Comparison of ENCODE assay signal across 28 cellular contexts in the genomic region with DNA sequence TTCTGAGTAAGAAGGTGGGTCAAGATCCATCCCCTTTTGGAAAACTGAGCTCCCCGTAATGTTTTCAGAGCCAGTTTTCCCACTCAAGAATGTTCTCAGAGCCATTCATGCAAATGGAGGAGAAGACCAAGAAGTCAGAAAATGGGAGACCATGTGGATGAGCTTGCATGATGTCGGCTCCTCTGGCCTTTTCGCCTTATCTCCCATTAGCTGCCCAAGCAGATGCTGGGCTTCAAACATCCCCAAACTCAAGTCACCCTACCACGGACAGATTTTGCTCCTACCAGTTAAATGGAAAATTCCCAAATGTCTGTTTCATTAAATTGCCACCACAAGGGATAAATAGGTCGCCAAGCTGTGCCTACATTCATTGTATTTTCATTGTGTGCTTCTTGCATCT.
"Had no signal": no experiment of that assay in that cellular context is flagged by ENCODE, and none has a peak within 500 bp of the region (broad histone marks: within the 10 kb centered on the region; RNA-seq: fewer than 3 reads in every experiment).

No MANE protein-coding gene starts in this region.

- H3K4me1 ChIP-seq: stomach, suprapubic skin, testis, thyroid gland, tibial nerve, transverse colon, upper lobe of left lung, upper lobe of right lung, uterus, vagina had no signal

- DNase-seq: stimulated activated CD4-positive, alpha-beta T cell treated with anti-CD3 and anti-CD28 coated beads, Interleukin-2, amount 100 ng/mL, for 48 hours; stimulated activated CD4-positive, alpha-beta T cell treated with anti-CD3 and anti-CD28 coated beads, Interleukin-4, amount 100 ng/mL, for 1 hour; stimulated activated CD4-positive, alpha-beta T cell treated with anti-CD3 and anti-CD28 coated beads, Interleukin-4, amount 100 ng/mL, for 24 hours; stimulated activated CD4-positive, alpha-beta T cell treated with anti-CD3 and anti-CD28 coated beads, Interleukin-4, amount 100 ng/mL, for 4 hours; stimulated activated CD8-positive, alpha-beta memory T cell treated with anti-CD3 and anti-CD28 coated beads, Interleukin-4, amount 100 ng/mL, for 48 hours; stimulated activated naive B cell treated with anti-CD40 and anti-IgM and Interleukin-4, amounts not matched to agents 10 μg/mL and 1 μg/mL and 100 μg/mL, for 72 hours; stimulated activated naive CD4-positive, alpha-beta T cell; stimulated activated naive CD4-positive, alpha-beta T cell treated with Interleukin-2 at 50 U/mL for 16 hours; stimulated activated naive CD8-positive, alpha-beta T cell treated with anti-CD3 and anti-CD28 coated beads, Interleukin-15, amount 100 ng/mL, for 72 hours; stimulated activated naive CD8-positive, alpha-beta T cell treated with anti-CD3 and anti-CD28 coated beads, Interleukin-15, Interleukin-2, amounts not matched to agents 100 U/mL and 50 U/mL, for 24 hours; stomach; testis; thyroid gland; tibial artery; transverse colon; trophoblast cell; upper lobe of left lung; upper lobe of right lung; uterus had no signal

- H3K4me3 ChIP-seq: stomach, suprapubic skin, testis, thoracic aorta, thyroid gland, tibial artery, tibial nerve, transverse colon, upper lobe of left lung, upper lobe of right lung, uterus, vagina had no signal

- H3K9me3 Mint-ChIP-seq: stimulated activated effector memory CD8-positive, alpha-beta T cell treated with anti-CD3 and anti-CD28 coated beads, Interleukin-12 subunit alpha, Interleukin-12 subunit beta, amount 100 ng/mL, for 72 hours; stimulated activated memory B cell treated with anti-CD40 and anti-IgM and Interleukin-4, amounts not matched to agents 10 μg/mL and 1 μg/mL and 100 μg/mL, for 72 hours; stimulated activated naive B cell treated with anti-CD40 and anti-IgM and Interleukin-4, amounts not matched to agents 10 μg/mL and 1 μg/mL and 100 μg/mL, for 72 hours; stimulated activated naive CD8-positive, alpha-beta T cell treated with anti-CD3 and anti-CD28 coated beads, Interleukin-15, amount 100 ng/mL, for 72 hours; stimulated activated naive CD8-positive, alpha-beta T cell treated with anti-CD3 and anti-CD28 coated beads, Interleukin-15, Interleukin-2, amounts not matched to agents 100 ng/mL and 50 ng/mL, for 24 hours; type B pancreatic cell had no signal

- H3K27ac Mint-ChIP-seq: stimulated activated effector memory CD8-positive, alpha-beta T cell treated with anti-CD3 and anti-CD28 coated beads, Interleukin-12 subunit alpha, Interleukin-12 subunit beta, amount 100 ng/mL, for 72 hours; stimulated activated memory B cell treated with anti-CD40 and anti-IgM and Interleukin-4, amounts not matched to agents 10 μg/mL and 1 μg/mL and 100 μg/mL, for 72 hours; stimulated activated naive B cell treated with anti-CD40 and anti-IgM and Interleukin-4, amounts not matched to agents 10 μg/mL and 1 μg/mL and 100 μg/mL, for 72 hours; stimulated activated naive CD8-positive, alpha-beta T cell treated with anti-CD3 and anti-CD28 coated beads, Interleukin-15, Interleukin-2, amounts not matched to agents 100 ng/mL and 50 ng/mL, for 24 hours; type B pancreatic cell had no signal

- H3K36me3 ChIP-seq: stomach, suprapubic skin, thoracic aorta, thyroid gland, tibial artery, tibial nerve, transverse colon, upper lobe of left lung, upper lobe of right lung, uterus, vagina had no signal

- H3K27ac ChIP-seq: suprapubic skin, testis, thoracic aorta, thyroid gland, tibial artery, tibial nerve, transverse colon, upper lobe of left lung, upper lobe of right lung, uterus, vagina had no signal

- H3K4me1 Mint-ChIP-seq: stimulated activated effector memory CD8-positive, alpha-beta T cell treated with anti-CD3 and anti-CD28 coated beads, Interleukin-12 subunit alpha, Interleukin-12 subunit beta, amount 100 ng/mL, for 72 hours; stimulated activated memory B cell treated with anti-CD40 and anti-IgM and Interleukin-4, amounts not matched to agents 10 μg/mL and 1 μg/mL and 100 μg/mL, for 72 hours; stimulated activated naive B cell treated with anti-CD40 and anti-IgM and Interleukin-4, amounts not matched to agents 10 μg/mL and 1 μg/mL and 100 μg/mL, for 72 hours; stimulated activated naive CD8-positive, alpha-beta T cell treated with anti-CD3 and anti-CD28 coated beads, Interleukin-15, amount 100 ng/mL, for 72 hours had no signal

- FAIRE-seq: urothelium cell line had no signal

- H3K36me3 Mint-ChIP-seq: stimulated activated effector memory CD8-positive, alpha-beta T cell treated with anti-CD3 and anti-CD28 coated beads, Interleukin-12 subunit alpha, Interleukin-12 subunit beta, amount 100 ng/mL, for 72 hours; stimulated activated memory B cell treated with anti-CD40 and anti-IgM and Interleukin-4, amounts not matched to agents 10 μg/mL and 1 μg/mL and 100 μg/mL, for 72 hours; type B pancreatic cell had no signal

- H3K4me3 Mint-ChIP-seq: stimulated activated effector memory CD8-positive, alpha-beta T cell treated with anti-CD3 and anti-CD28 coated beads, Interleukin-12 subunit alpha, Interleukin-12 subunit beta, amount 100 ng/mL, for 72 hours; stimulated activated memory B cell treated with anti-CD40 and anti-IgM and Interleukin-4, amounts not matched to agents 10 μg/mL and 1 μg/mL and 100 μg/mL, for 72 hours; stimulated activated naive B cell treated with anti-CD40 and anti-IgM and Interleukin-4, amounts not matched to agents 10 μg/mL and 1 μg/mL and 100 μg/mL, for 72 hours; stimulated activated naive CD8-positive, alpha-beta T cell treated with anti-CD3 and anti-CD28 coated beads, Interleukin-15, amount 100 ng/mL, for 72 hours; stimulated activated naive CD8-positive, alpha-beta T cell treated with anti-CD3 and anti-CD28 coated beads, Interleukin-15, Interleukin-2, amounts not matched to agents 100 ng/mL and 50 ng/mL, for 24 hours; type B pancreatic cell had no signal

- H3K27me3 Mint-ChIP-seq: stimulated activated naive CD8-positive, alpha-beta T cell treated with anti-CD3 and anti-CD28 coated beads, Interleukin-15, amount 100 ng/mL, for 72 hours had no signal

- H3K27me3 ChIP-seq: stomach, suprapubic skin, testis, thyroid gland, tibial artery, tibial nerve, transverse colon, upper lobe of left lung, upper lobe of right lung, uterus, vagina had no signal

- ATAC-seq: stimulated activated effector memory CD8-positive, alpha-beta T cell treated with anti-CD3 and anti-CD28 coated beads, Interleukin-12 subunit alpha, Interleukin-12 subunit beta, amount 100 ng/mL, for 72 hours; stimulated activated memory B cell treated with anti-CD40 and anti-IgM and Interleukin-4, amounts not matched to agents 10 μg/mL and 1 μg/mL and 100 μg/mL, for 72 hours; stimulated activated naive B cell treated with anti-CD40 and anti-IgM and Interleukin-4, amounts not matched to agents 10 μg/mL and 1 μg/mL and 100 μg/mL, for 72 hours; stimulated activated naive CD8-positive, alpha-beta T cell treated with anti-CD3 and anti-CD28 coated beads, Interleukin-15, amount 100 ng/mL, for 72 hours; stimulated activated naive CD8-positive, alpha-beta T cell treated with anti-CD3 and anti-CD28 coated beads, Interleukin-15, Interleukin-2, amounts not matched to agents 100 U/mL and 50 U/mL, for 24 hours; upper lobe of right lung had no signal

- H3K9me3 ChIP-seq: stomach, suprapubic skin, testis, thoracic aorta, thyroid gland, tibial artery, tibial nerve, transverse colon, upper lobe of left lung, upper lobe of right lung, uterus, vagina had no signal
